Comparison of ENCODE assay signal across 20 cellular contexts in the genomic region with DNA sequence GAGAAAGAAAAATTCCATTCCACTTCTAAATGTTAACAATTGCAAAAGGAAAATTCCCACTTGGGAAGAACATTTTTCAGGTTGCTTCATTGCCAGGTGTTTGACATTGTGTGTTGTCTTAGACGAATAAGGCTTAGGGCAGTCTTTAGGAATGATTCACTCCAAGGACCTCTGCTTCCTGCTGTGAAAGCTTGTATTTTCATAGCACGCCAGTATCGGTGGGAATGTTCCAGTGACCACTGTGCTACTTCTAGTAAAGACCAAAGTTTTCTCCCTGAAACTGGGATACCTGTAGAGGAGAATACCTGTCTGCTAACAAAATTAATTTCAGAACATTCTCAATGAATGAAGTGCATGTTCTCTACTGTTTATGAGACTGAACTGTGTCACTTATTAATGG.
DNase-seq lines count a peak whose midpoint lies in the region; ATAC-seq and TF ChIP-seq lines count a peak whose summit lies in the region.
"Had no signal": no experiment of that assay in that cellular context is flagged by ENCODE, and none has a peak within 500 bp of the region (broad histone marks: within the 10 kb centered on the region; RNA-seq: fewer than 3 reads in every experiment).

No MANE protein-coding gene starts in this region.

- POLR2A ChIA-PET in MCF 10A (lab: Yijun Ruan, JAX) = no interaction called here

- H3K36me3 ChIP-seq in breast epithelium (no peaks in the 10 kb centered on the region), RWPE2 (ENCODE audit: low read depth) (no peaks in the 10 kb centered on the region; the same call in 1 of the 2 replicates)

- TF ChIP-seq CTCF in MCF 10A (IDR thresholded peaks at IDR 0.05; ENCODE audit: unreplicated experiment) (no peak), breast epithelium (IDR thresholded peaks at IDR 0.05) (no peak), RWPE2 (IDR thresholded peaks at IDR 0.05; ENCODE audit: poor library complexity, severe bottlenecking) (no peak), type B pancreatic cell (conservative IDR thresholded peaks at IDR 0.05) (no peak)

- intact Hi-C loops in MCF 10A (cut with micrococcal nuclease) (loop anchor here (10.0 kb wide), 2 partner anchors 149 to 491 kb away; no protein-coding TSS in a partner anchor), breast epithelium (cut with DNase I; ENCODE audit: low total_unique reads) (no loop called here)

- CTCF ChIA-PET in MCF 10A (lab: Yijun Ruan, JAX) = interaction anchor here (0.5 to 0.7 kb wide), 4 partner anchors 123 to 1336 kb away, joined by 3 to 5 read pairs (median 4); no protein-coding TSS in a partner anchor

- H3K9me3 Mint-ChIP-seq in MCF 10A (ENCODE audit: unreplicated experiment) (no peaks in the 10 kb centered on the region), type B pancreatic cell (peaks cover 4% of the 10 kb centered on the region)
- H3K9me3 Mint-ChIP-seq: activated CD4-positive, alpha-beta memory T cell treated with anti-CD3 and anti-CD28 coated beads for 36 hours; activated T-cell treated with anti-CD3 and anti-CD28 coated beads, Interleukin-2, amount 50 U/mL, for 24 hours; stimulated activated naive CD8-positive, alpha-beta T cell treated with anti-CD3 and anti-CD28 coated beads, Interleukin-15, Interleukin-2, amounts not matched to agents 100 ng/mL and 50 ng/mL, for 24 hours had no signal

- DNase-seq in MCF 10A (ENCODE audit: unreplicated experiment) (peak; percentile 68), breast epithelium (ENCODE audit: low spot score in 2 of 2) (no peak), RWPE2 (ENCODE audit: low spot score) (no peak), type B pancreatic cell (ENCODE audit: extremely low spot score, unreplicated experiment) (no peak), HuH-7 (ENCODE audit: low spot score) (no peak), retina (no peak), cerebellar cortex (ENCODE audit: low spot score) (no peak)
- DNase-seq: activated CD4-positive, alpha-beta memory T cell treated with anti-CD3 and anti-CD28 coated beads for 36 hours; activated T-cell treated with anti-CD3 and anti-CD28 coated beads, Interleukin-2, amount 50 U/mL, for 24 hours; central memory CD4-positive, alpha-beta T cell; DMS53; hippocampal formation; KBM-7; NCI-H1092; right cardiac atrium; RPMI8226 had no signal

- H3K27ac Mint-ChIP-seq in MCF 10A (ENCODE audit: low read depth, unreplicated experiment) = no peak overlapping the region
- peak overlapping the region; percentile 72 for H3K27ac Mint-ChIP-seq in type B pancreatic cell
- H3K27ac Mint-ChIP-seq: activated CD4-positive, alpha-beta memory T cell treated with anti-CD3 and anti-CD28 coated beads for 36 hours; activated naive CD8-positive, alpha-beta T cell; activated T-cell treated with anti-CD3 and anti-CD28 coated beads, Interleukin-2, amount 50 U/mL, for 24 hours; stimulated activated naive CD8-positive, alpha-beta T cell treated with anti-CD3 and anti-CD28 coated beads, Interleukin-15, Interleukin-2, amounts not matched to agents 100 ng/mL and 50 ng/mL, for 24 hours had no signal

- BruUV-seq in MCF 10A (replicated peaks; lab: Mats Ljungman, UMichigan) = no TSS peak

- H3K4me1 ChIP-seq in breast epithelium (no peaks in the 10 kb centered on the region), RWPE2 (ENCODE audit: insufficient read depth, poor library complexity, severe bottlenecking) (peaks cover 4% of the 10 kb centered on the region)

- TF ChIP-seq POLR2A in breast epithelium (IDR thresholded peaks at IDR 0.05) = no peak

- H3K27me3 ChIP-seq in breast epithelium (no peaks in the 10 kb centered on the region), RWPE2 (ENCODE audit: insufficient read depth, poor library complexity, severe bottlenecking) (no peaks in the 10 kb centered on the region)

- H3K4me3 ChIP-seq in breast epithelium = no peak overlapping the region
- no peak overlapping the region for H3K4me3 ChIP-seq in RWPE2 (ENCODE audit: severe bottlenecking)

- H3K9me3 ChIP-seq in breast epithelium = no peaks in the 10 kb centered on the region
- H3K9me3 ChIP-seq in RWPE2 (ENCODE audit: severe bottlenecking) = no peaks in the 10 kb centered on the region

- H3K4me1 Mint-ChIP-seq in MCF 10A (ENCODE audit: insufficient read depth, unreplicated experiment) (peaks cover 8% of the 10 kb centered on the region), type B pancreatic cell (ENCODE audit: unreplicated experiment) (peaks cover 12% of the 10 kb centered on the region)

- H3K27ac ChIP-seq in breast epithelium (no peak overlapping the region), RWPE2 (ENCODE audit: poor library complexity, severe bottlenecking) (no peak overlapping the region)
- H3K27ac ChIP-seq: C4-2B had no signal

- H3K27me3 Mint-ChIP-seq in MCF 10A (ENCODE audit: insufficient read depth, unreplicated experiment) (no peaks in the 10 kb centered on the region), type B pancreatic cell (peaks cover 6% of the 10 kb centered on the region)
- H3K27me3 Mint-ChIP-seq: activated CD4-positive, alpha-beta memory T cell treated with anti-CD3 and anti-CD28 coated beads for 36 hours; activated naive CD8-positive, alpha-beta T cell; activated T-cell treated with anti-CD3 and anti-CD28 coated beads, Interleukin-2, amount 50 U/mL, for 24 hours; stimulated activated naive CD8-positive, alpha-beta T cell treated with anti-CD3 and anti-CD28 coated beads, Interleukin-15, Interleukin-2, amounts not matched to agents 100 ng/mL and 50 ng/mL, for 24 hours had no signal

- no peak overlapping the region for H3K4me3 Mint-ChIP-seq in MCF 10A (ENCODE audit: unreplicated experiment)
- no peak overlapping the region for H3K4me3 Mint-ChIP-seq in type B pancreatic cell
- H3K4me3 Mint-ChIP-seq: activated CD4-positive, alpha-beta memory T cell treated with anti-CD3 and anti-CD28 coated beads for 36 hours; activated naive CD8-positive, alpha-beta T cell; activated T-cell treated with anti-CD3 and anti-CD28 coated beads, Interleukin-2, amount 50 U/mL, for 24 hours; stimulated activated naive CD8-positive, alpha-beta T cell treated with anti-CD3 and anti-CD28 coated beads, Interleukin-15, Interleukin-2, amounts not matched to agents 100 ng/mL and 50 ng/mL, for 24 hours had no signal

- H3K36me3 Mint-ChIP-seq in MCF 10A (ENCODE audit: insufficient read depth, unreplicated experiment) = no peaks in the 10 kb centered on the region
- peaks cover 10% of the 10 kb centered on the region for H3K36me3 Mint-ChIP-seq in type B pancreatic cell
- H3K36me3 Mint-ChIP-seq: activated CD4-positive, alpha-beta memory T cell treated with anti-CD3 and anti-CD28 coated beads for 36 hours had no signal

- ATAC-seq in RWPE2 (ENCODE audit: low read depth) (peak; percentile 93), esophagus mucosa (peak; percentile 48)
- ATAC-seq: right cardiac atrium had no signal
